Comparison of ENCODE assay signal across 8 cellular contexts in the genomic region with DNA sequence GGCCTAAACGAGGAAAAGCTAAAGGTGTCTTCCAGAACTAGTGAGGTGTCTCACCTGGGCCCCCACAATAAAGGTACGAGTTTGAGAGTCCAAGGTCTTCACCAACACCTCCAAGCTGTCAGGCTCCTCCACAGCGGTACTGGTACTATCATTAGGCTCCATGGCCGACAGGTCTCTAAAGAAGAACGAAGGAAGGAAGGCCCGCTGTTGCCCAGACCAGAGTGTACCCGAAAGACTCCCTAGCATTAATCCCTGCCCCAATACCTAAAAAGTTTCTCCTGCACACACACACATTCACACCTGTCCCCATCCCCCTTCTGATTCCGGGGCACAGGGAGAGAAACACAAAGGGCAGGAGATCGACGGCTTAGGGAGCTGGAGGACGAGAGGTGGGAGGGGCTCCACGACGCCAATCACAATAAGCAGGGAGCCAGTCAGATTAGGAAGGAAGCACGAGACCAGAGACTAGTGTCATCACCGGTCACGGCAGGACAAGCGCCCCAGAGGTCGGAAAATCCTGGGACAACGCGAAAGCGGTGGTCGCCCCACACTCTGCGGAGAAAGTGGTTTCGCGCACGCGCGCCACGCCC. TPM values are rescaled to one million over a fixed set of nuclear protein-coding genes. Genes with fewer than 3 reads are reported as not detected.
A peak's percentile ranks its signal among the peaks of the same experiment; 100 is the strongest.
DNase-seq lines count a peak whose midpoint lies in the region; ATAC-seq, FAIRE-seq and TF ChIP-seq lines count a peak whose summit lies in the region.

No MANE protein-coding gene starts in this region.

- peak; percentile 20 for ATAC-seq in HG03280 (IDR thresholded peaks at IDR 0.05; ENCODE audit: unreplicated experiment)
- peak; percentile 74 for ATAC-seq in GM12878
- peak; percentile 76 for ATAC-seq in gastrocnemius medialis

- peak overlapping the region; percentile 99 for H3K27ac ChIP-seq in GM12878 (ENCODE audit: control insufficient read depth, insufficient read depth)
- H3K27ac ChIP-seq in iPS-18a (ENCODE audit: low read length): peak overlapping the region; percentile 81
- H3K27ac ChIP-seq in gastrocnemius medialis: peak overlapping the region; percentile 95 to 99 (median 98)

- RAD21 ChIA-PET in GM12878 (lab: Charles Lee; ENCODE audit: unreplicated experiment): interaction anchor here (0.7 to 2.5 kb wide), 7 partner anchors 9 to 118 kb away, joined by 3 to 11 read pairs (median 6); a partner anchor contains a TSS

- POLR2A ChIA-PET in GM12878 (lab: Charles Lee): interaction anchor here (0.5 to 6.3 kb wide), 17 partner anchors 11 to 308 kb away, joined by 3 to 107 read pairs (median 5); a partner anchor contains a TSS

- no peaks in the 10 kb centered on the region; the same call in 1 of the 2 replicates for H4K20me1 ChIP-seq in GM12878 (ENCODE audit: control insufficient read depth, insufficient read depth)

- no peak for FAIRE-seq in GM12878 (lab: Jason Lieb, UNC)

- H3K27me3 ChIP-seq in GM12878 (replicated peaks in 1 of 2; ENCODE audit: control insufficient read depth in 2 of 2, insufficient read depth in 2 of 2, low read length in 1 of 2): no peaks in the 10 kb centered on the region
- no peaks in the 10 kb centered on the region for H3K27me3 ChIP-seq in iPS-18a (ENCODE audit: control insufficient read depth, insufficient read depth, low read length)
- no peaks in the 10 kb centered on the region for H3K27me3 ChIP-seq in gastrocnemius medialis

- H3K36me3 ChIP-seq in GM12878 (ENCODE audit: control insufficient read depth in 2 of 2, insufficient read depth in 2 of 2, low read length in 1 of 2): peaks cover 15 to 20% of the 10 kb centered on the region in 2 experiments
- H3K36me3 ChIP-seq in iPS-18a (ENCODE audit: control insufficient read depth, low read depth, low read length): peaks cover 29% of the 10 kb centered on the region
- H3K36me3 ChIP-seq in gastrocnemius medialis: peaks cover 3 to 45% of the 10 kb centered on the region in 2 donors

- DNase-seq in DMS 273 (lab: John Stamatoyannopoulos, UW; ENCODE audit: unreplicated experiment) (peak; percentile 91), GM19240 (ENCODE audit: insufficient read length, low spot score) (peak; percentile 65), NOMO-1 (lab: John Stamatoyannopoulos, UW; ENCODE audit: unreplicated experiment in 2 of 2) (peak; percentile 39 to 80), GM12878 (ENCODE audit: low read depth, low spot score) (no peak), gastrocnemius medialis (peak; percentile 74 to 85)
- DNase-seq in activated effector memory CD4-positive, alpha-beta T cell treated with anti-CD3 and anti-CD28 coated beads, Interleukin-2, amount 50 U/mL, for 16 hours: no peak

- H3K79me2 ChIP-seq in GM12878 (ENCODE audit: control insufficient read depth, insufficient read depth, low read length): peaks cover 40% of the 10 kb centered on the region

- peak overlapping the region; percentile 96 for H3K4me2 ChIP-seq in GM12878 (ENCODE audit: control insufficient read depth, insufficient read depth)

- no peak for TF ChIP-seq RAD21 in GM12878 (IDR thresholded peaks at IDR 0.05; ENCODE audit: insufficient read depth, low read depth, low read length)

- H3K4me1 ChIP-seq in GM12878 (ENCODE audit: control insufficient read depth, insufficient read depth, low read length): peaks cover 4% of the 10 kb centered on the region; the same call in 1 of the 2 replicates
- H3K4me1 ChIP-seq in iPS-18a (ENCODE audit: control insufficient read depth, low read depth, low read length): peaks cover 9% of the 10 kb centered on the region
- peaks cover 20 to 23% of the 10 kb centered on the region in 2 donors for H3K4me1 ChIP-seq in gastrocnemius medialis

- peak overlapping the region; percentile 91 for H3K9ac ChIP-seq in GM12878 (ENCODE audit: control insufficient read depth, insufficient read depth, low read length)
- peak overlapping the region; percentile 87 for H3K9ac ChIP-seq in iPS-18a (ENCODE audit: low read length)

- TF ChIP-seq POLR2A in GM12878 (IDR thresholded peaks at IDR 0.05; ENCODE audit: low read depth, low read length) (no peak), gastrocnemius medialis (IDR thresholded peaks at IDR 0.05) (no peak)

- in situ Hi-C loops in GM12878 (cut with MboI) (no loop called here), gastrocnemius medialis (cut with MboI; ENCODE audit: low sequenced_read_pairs in 4 of 4) (loop anchor here in 2 of 4 donors (25.0 kb wide), 2 partner anchors 311 to 536 kb away; a partner anchor contains a TSS)

- WGBS in GM12878 (ENCODE audit: insufficient coverage, insufficient replicate concordance, low lambda C conversion rate, missing lambda C conversion rate): 0% methylated on average over 29 of the region's 29 CpGs

- BruUV-seq in GM12878 (replicated peaks; lab: Mats Ljungman, UMichigan): TSS peak; percentile 66

- H3K4me3 ChIP-seq in GM12878 (peak overlapping the region; percentile 91), iPS-18a (ENCODE audit: low read length) (peak overlapping the region; percentile 81), gastrocnemius medialis (peak overlapping the region; percentile 79 to 90 (median 84))

- CTCF ChIA-PET in GM12878 (lab: Yijun Ruan, JAX): interaction anchor here (0.7 to 3.6 kb wide), 10 partner anchors 9 to 272 kb away, joined by 3 to 19 read pairs (median 3); a partner anchor contains a TSS

- TF ChIP-seq EP300 in GM12878 (IDR thresholded peaks at IDR 0.05; ENCODE audit: borderline replicate concordance in 1 of 2, control insufficient read depth in 1 of 2, low read depth in 2 of 2, low read length in 2 of 2): 0 out of 4 replicates have a peak, but pooled peaks of 1 of the 2 experiments have one; percentile 34

- SMC1A ChIA-PET in GM12878 (lab: Charles Lee; ENCODE audit: uncharacterized antibody, unreplicated experiment): interaction anchor here (0.7 to 5.0 kb wide), 15 partner anchors 8 to 181 kb away, joined by 3 to 31 read pairs (median 4); a partner anchor contains a TSS

- no peaks in the 10 kb centered on the region for H3K9me3 ChIP-seq in GM12878 (replicated peaks; ENCODE audit: control insufficient read depth, insufficient read depth, low read length)
- no peaks in the 10 kb centered on the region for H3K9me3 ChIP-seq in iPS-18a (ENCODE audit: control insufficient read depth, low read depth, low read length)
- H3K9me3 ChIP-seq in gastrocnemius medialis: no peaks in the 10 kb centered on the region

- H2AFZ ChIP-seq in GM12878 (ENCODE audit: control insufficient read depth, low read depth, low read length): peak overlapping the region; percentile 87

- TF ChIP-seq CTCF in GM12878 (IDR thresholded peaks at IDR 0.05 in 2 of 3, conservative IDR thresholded peaks at IDR 0.05 in 1 of 3; ENCODE audit: control insufficient read depth in 2 of 3, extremely low read depth in 1 of 3, insufficient read depth in 1 of 3, low read depth in 3 of 3, low read length in 3 of 3): no peak
- TF ChIP-seq CTCF in gastrocnemius medialis (IDR thresholded peaks at IDR 0.05 in 4 of 5, conservative IDR thresholded peaks at IDR 0.05 in 1 of 5): no peak

- intact Hi-C loops in GM12878 (cut with micrococcal nuclease; ENCODE audit: unreplicated experiment): loop anchor here (1.0 to 2.0 kb wide), 3 partner anchors 31 to 155 kb away; a partner anchor contains a TSS
- intact Hi-C loops in gastrocnemius medialis (cut with DNase I; ENCODE audit: low total_unique reads): loop anchor here (1.0 to 5.0 kb wide), 5 partner anchors 9 to 110 kb away; a partner anchor contains a TSS

RNA-seq across cellular contexts. Expression of a gene that starts 0.8 kb away (rescaled TPM):
- 106 and 123 TPM in 2 replicates for total RNA-seq in GM12878 (2013; cell fraction: nucleolus; rRNA removed)
- total RNA-seq in GM12878 (2014; rRNA removed) (91.4 and 120 TPM in 2 replicates), GM12878 (2014; rRNA removed; fragmentation: Illumina TruSeq; extraction: Trizol) (43.3 and 50.0 TPM in 2 replicates), GM12878 (2021) (249 and 253 TPM in 2 replicates), gastrocnemius medialis (100 to 1,000 TPM; 305 to 509 (median 459) TPM)
- polyA plus RNA-seq in GM12878 (2011; ENCODE audit: low read depth): 155 TPM
- polyA plus RNA-seq in GM12878 (2011; rRNA removed) (34.2 and 51.1 TPM in 2 replicates), GM12878 (2014; fragmentation: Illumina TruSeq; extraction: Trizol) (81.3 and 119 TPM in 2 replicates), GM12878 (2014; fragmentation: Nextera tagmentation; extraction: Ambion mirVana) (10 to 100 TPM; 27.8 to 39.1 TPM), GM12878 (2014; rRNA removed) (115 and 134 TPM in 2 replicates), GM12878 (2016; fragmentation: Nextera tagmentation; extraction: Ambion mirVana) (100 to 1,000 TPM in 1 of 2 experiments, 10 to 100 TPM in 1; 98.4 to 112 TPM)
- polyA plus RNA-seq in GM12878 (2011; cell fraction: cytosol; rRNA removed): 84.9 and 85.5 TPM in 2 replicates
- 305 and 365 TPM in 2 replicates for polyA plus RNA-seq in GM12878 (2011; cell fraction: nucleus; rRNA removed)
- 201 and 271 TPM in 2 replicates for polyA plus RNA-seq in GM12878 (2012)
- 76.3 and 111 TPM in 2 replicates for polyA minus RNA-seq in GM12878 (2011; rRNA and poly(A)+ RNA removed)
- 88.9 and 90.3 TPM in 2 replicates for polyA minus RNA-seq in GM12878 (2011; cell fraction: cytosol; rRNA and poly(A)+ RNA removed)
- polyA minus RNA-seq in GM12878 (2011; cell fraction: nucleus; rRNA and poly(A)+ RNA removed): 66.6 and 108 TPM in 2 replicates

RNA-seq across cellular contexts. Expression of a gene that starts 4.0 kb away (rescaled TPM):
- total RNA-seq in GM12878 (2013; cell fraction: nucleolus; rRNA removed): 1.1 TPM in 1 of 2 replicates, not detected in the other
- total RNA-seq in GM12878 (2014; rRNA removed) (4.4 and 6.1 TPM in 2 replicates), GM12878 (2014; rRNA removed; fragmentation: Illumina TruSeq; extraction: Trizol) (4.0 and 4.6 TPM in 2 replicates), GM12878 (2021) (3.8 and 4.1 TPM in 2 replicates), gastrocnemius medialis (1 to 10 TPM; 1.8 to 7.9 (median 2.4) TPM)
- polyA plus RNA-seq in GM12878 (2011; ENCODE audit: low read depth): 4.9 TPM
- polyA plus RNA-seq in GM12878 (2011; rRNA removed) (4.8 and 7.9 TPM in 2 replicates), GM12878 (2014; fragmentation: Illumina TruSeq; extraction: Trizol) (5.2 and 8.2 TPM in 2 replicates), GM12878 (2014; fragmentation: Nextera tagmentation; extraction: Ambion mirVana) (10 to 100 TPM; 11.8 to 14.1 TPM), GM12878 (2014; rRNA removed) (6.5 and 7.5 TPM in 2 replicates), GM12878 (2016; fragmentation: Nextera tagmentation; extraction: Ambion mirVana) (1 to 10 TPM; 5.6 to 6.6 TPM)
- polyA plus RNA-seq in GM12878 (2011; cell fraction: cytosol; rRNA removed): 10.6 and 12.1 TPM in 2 replicates
- polyA plus RNA-seq in GM12878 (2011; cell fraction: nucleus; rRNA removed): 5.7 and 8.1 TPM in 2 replicates
- polyA plus RNA-seq in GM12878 (2012): 4.7 and 5.8 TPM in 2 replicates
- polyA minus RNA-seq in GM12878 (2011; rRNA and poly(A)+ RNA removed): 4.4 and 4.7 TPM in 2 replicates
- polyA minus RNA-seq in GM12878 (2011; cell fraction: cytosol; rRNA and poly(A)+ RNA removed): 1.1 and 1.9 TPM in 2 replicates
- 0.96 and 0.97 TPM in 2 replicates for polyA minus RNA-seq in GM12878 (2011; cell fraction: nucleus; rRNA and poly(A)+ RNA removed)

RNA-seq across cellular contexts. Expression of a gene that starts 8.9 kb away (rescaled TPM):
- 16.8 and 17.6 TPM in 2 replicates for total RNA-seq in GM12878 (2013; cell fraction: nucleolus; rRNA removed)
- total RNA-seq in GM12878 (2014; rRNA removed) (20.4 and 21.6 TPM in 2 replicates), GM12878 (2014; rRNA removed; fragmentation: Illumina TruSeq; extraction: Trizol) (16.2 and 16.5 TPM in 2 replicates), GM12878 (2021) (16.1 and 17.4 TPM in 2 replicates), gastrocnemius medialis (10 to 100 TPM; 22.2 to 34.9 (median 26.8) TPM)
- polyA plus RNA-seq in GM12878 (2011; ENCODE audit: low read depth): 6.6 TPM
- polyA plus RNA-seq in GM12878 (2011; rRNA removed) (8.0 and 8.1 TPM in 2 replicates), GM12878 (2014; fragmentation: Illumina TruSeq; extraction: Trizol) (8.2 and 13.4 TPM in 2 replicates), GM12878 (2014; fragmentation: Nextera tagmentation; extraction: Ambion mirVana) (under 1 TPM in 1 of 2 experiments, not detected in 1; 0.16 TPM), GM12878 (2014; rRNA removed) (18.6 and 19.3 TPM in 2 replicates), GM12878 (2016; fragmentation: Nextera tagmentation; extraction: Ambion mirVana) (10 to 100 TPM; 17.3 to 20.1 TPM)
- polyA plus RNA-seq in GM12878 (2011; cell fraction: cytosol; rRNA removed): 7.9 and 10.2 TPM in 2 replicates
- polyA plus RNA-seq in GM12878 (2011; cell fraction: nucleus; rRNA removed): 6.9 and 9.0 TPM in 2 replicates
- polyA plus RNA-seq in GM12878 (2012): 13.4 and 14.9 TPM in 2 replicates
- polyA minus RNA-seq in GM12878 (2011; rRNA and poly(A)+ RNA removed): 6.9 and 15.1 TPM in 2 replicates
- polyA minus RNA-seq in GM12878 (2011; cell fraction: cytosol; rRNA and poly(A)+ RNA removed): 3.6 and 4.4 TPM in 2 replicates
- 12.0 and 16.6 TPM in 2 replicates for polyA minus RNA-seq in GM12878 (2011; cell fraction: nucleus; rRNA and poly(A)+ RNA removed)

RNA-seq across cellular contexts. Expression of a gene that starts 13.1 kb away (rescaled TPM):
- total RNA-seq in GM12878 (2013; cell fraction: nucleolus; rRNA removed): 18.5 and 19.3 TPM in 2 replicates
- total RNA-seq in GM12878 (2014; rRNA removed) (11.3 and 11.7 TPM in 2 replicates), GM12878 (2014; rRNA removed; fragmentation: Illumina TruSeq; extraction: Trizol) (16.2 and 17.1 TPM in 2 replicates), GM12878 (2021) (17.1 and 17.9 TPM in 2 replicates), gastrocnemius medialis (10 to 100 TPM; 17.3 to 29.8 (median 24.5) TPM)
- polyA plus RNA-seq in GM12878 (2011; ENCODE audit: low read depth): 7.9 TPM
- polyA plus RNA-seq in GM12878 (2011; rRNA removed) (14.7 and 14.8 TPM in 2 replicates), GM12878 (2014; fragmentation: Illumina TruSeq; extraction: Trizol) (23.9 and 30.5 TPM in 2 replicates), GM12878 (2014; fragmentation: Nextera tagmentation; extraction: Ambion mirVana) (10 to 100 TPM; 11.9 to 13.0 TPM), GM12878 (2014; rRNA removed) (19.5 and 20.1 TPM in 2 replicates), GM12878 (2016; fragmentation: Nextera tagmentation; extraction: Ambion mirVana) (10 to 100 TPM; 36.0 to 36.3 TPM)
- 20.3 and 20.7 TPM in 2 replicates for polyA plus RNA-seq in GM12878 (2011; cell fraction: cytosol; rRNA removed)
- 14.7 and 15.8 TPM in 2 replicates for polyA plus RNA-seq in GM12878 (2011; cell fraction: nucleus; rRNA removed)
- 16.4 TPM in 2 replicates for polyA plus RNA-seq in GM12878 (2012)
- polyA minus RNA-seq in GM12878 (2011; rRNA and poly(A)+ RNA removed): 5.7 and 11.7 TPM in 2 replicates
- 1.9 and 6.3 TPM in 2 replicates for polyA minus RNA-seq in GM12878 (2011; cell fraction: cytosol; rRNA and poly(A)+ RNA removed)
- 8.6 and 13.2 TPM in 2 replicates for polyA minus RNA-seq in GM12878 (2011; cell fraction: nucleus; rRNA and poly(A)+ RNA removed)

RNA-seq across cellular contexts. Expression of a gene that starts 14.2 kb away (rescaled TPM):
- total RNA-seq in GM12878 (2013; cell fraction: nucleolus; rRNA removed): 106 and 134 TPM in 2 replicates
- 271 and 286 TPM in 2 replicates for total RNA-seq in GM12878 (2014; rRNA removed)
- total RNA-seq in GM12878 (2014; rRNA removed; fragmentation: Illumina TruSeq; extraction: Trizol): 189 and 205 TPM in 2 replicates
- total RNA-seq in GM12878 (2021): 203 and 229 TPM in 2 replicates
- 266 TPM for polyA plus RNA-seq in GM12878 (2011; ENCODE audit: low read depth)
- 27.1 and 56.3 TPM in 2 replicates for polyA plus RNA-seq in GM12878 (2011; rRNA removed)
- polyA plus RNA-seq in GM12878 (2011; cell fraction: cytosol; rRNA removed): 116 and 178 TPM in 2 replicates
- 147 and 153 TPM in 2 replicates for polyA plus RNA-seq in GM12878 (2011; cell fraction: nucleus; rRNA removed)
- polyA plus RNA-seq in GM12878 (2012): 279 and 302 TPM in 2 replicates
- polyA plus RNA-seq in GM12878 (2014; fragmentation: Illumina TruSeq; extraction: Trizol): 371 and 380 TPM in 2 replicates
- 100 to 1,000 TPM; 286 to 361 TPM for polyA plus RNA-seq in GM12878 (2014; fragmentation: Nextera tagmentation; extraction: Ambion mirVana)
- 118 and 150 TPM in 2 replicates for polyA plus RNA-seq in GM12878 (2014; rRNA removed)
- 100 to 1,000 TPM; 380 to 405 TPM for polyA plus RNA-seq in GM12878 (2016; fragmentation: Nextera tagmentation; extraction: Ambion mirVana)
- 142 and 149 TPM in 2 replicates for polyA minus RNA-seq in GM12878 (2011; rRNA and poly(A)+ RNA removed)
- polyA minus RNA-seq in GM12878 (2011; cell fraction: cytosol; rRNA and poly(A)+ RNA removed): 76.6 and 76.8 TPM in 2 replicates
- polyA minus RNA-seq in GM12878 (2011; cell fraction: nucleus; rRNA and poly(A)+ RNA removed): 29.1 and 40.5 TPM in 2 replicates
- total RNA-seq in gastrocnemius medialis: 100 to 1,000 TPM; 185 to 251 (median 226) TPM

Comparison
In these comparisons a context has a peak if more than half of its experiments do, and no peak if none do; other contexts are left out.
1. DNase-seq: peak in DMS 273 (single experiment), GM19240 (single experiment), NOMO-1 (2 of 2) and gastrocnemius medialis (2 of 2); none in GM12878 (single experiment) and activated effector memory CD4-positive, alpha-beta T cell treated with anti-CD3 and anti-CD28 coated beads, Interleukin-2, amount 50 U/mL, for 16 hours (single experiment).
2. ATAC-seq: peak in every context shown above with its lines; median percentile 76 in gastrocnemius medialis; 74 in GM12878; 20 in HG03280.
3. Peak in every context shown above with its lines, with median percentiles within 50 percentile points of each other: H3K27ac ChIP-seq and H3K4me3 ChIP-seq.